17 cellular contexts compared by ENCODE assay signal in the genomic region with DNA sequence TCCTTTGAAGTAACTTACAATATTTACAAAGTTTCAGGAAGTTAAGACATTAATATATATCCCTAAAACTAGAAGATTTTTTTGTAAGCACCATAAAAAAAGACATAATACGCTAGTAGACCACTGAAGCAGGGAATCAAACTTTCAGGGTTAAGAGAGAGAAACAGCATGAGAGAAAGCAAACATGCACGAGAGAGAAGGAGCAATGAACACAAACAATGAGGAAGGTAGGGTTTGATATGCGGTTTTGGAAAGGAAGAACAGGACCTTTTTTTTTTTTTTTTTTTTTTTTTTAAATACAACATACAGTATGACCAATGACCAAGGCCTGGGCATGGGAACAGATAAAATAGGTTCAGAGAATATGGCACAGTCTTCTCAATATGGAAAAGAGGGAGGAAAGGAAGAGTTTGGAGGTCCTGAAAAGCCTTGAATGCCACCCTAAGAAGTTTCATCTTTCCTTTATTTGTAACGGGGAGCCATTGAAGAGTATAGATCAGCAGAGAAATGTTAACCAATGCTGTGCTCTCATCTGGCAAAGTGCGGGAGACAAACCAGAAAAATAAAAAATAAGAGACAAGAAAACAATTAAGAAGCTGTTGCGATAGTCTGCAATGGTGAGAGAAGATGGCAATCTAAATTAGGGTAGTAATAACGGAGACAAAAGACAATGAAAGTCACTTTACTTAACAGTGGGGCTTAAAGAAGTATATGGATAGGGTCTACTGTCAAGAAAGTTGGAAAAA.
A peak's percentile ranks its signal among the peaks of the same experiment; 100 is the strongest.
DNase-seq lines count a peak whose midpoint lies in the region; ATAC-seq and TF ChIP-seq lines count a peak whose summit lies in the region.
"Had no signal": no experiment of that assay in that cellular context is flagged by ENCODE, and none has a peak within 500 bp of the region (broad histone marks: within the 10 kb centered on the region; RNA-seq: fewer than 3 reads in every experiment).

No MANE protein-coding gene starts in this region.

- H3K36me3 ChIP-seq in adipocyte (ENCODE audit: control insufficient read depth, insufficient read depth, low read length, severe bottlenecking) = no peaks in the 10 kb centered on the region
- H3K36me3 ChIP-seq in thymus (ENCODE audit: control insufficient read depth, insufficient read depth) = no peaks in the 10 kb centered on the region
- H3K36me3 ChIP-seq in right atrium auricular region = no peaks in the 10 kb centered on the region
- H3K36me3 ChIP-seq: breast epithelium had no signal

- H3K36me3 Mint-ChIP-seq in activated naive CD4-positive, alpha-beta T cell treated with anti-CD3 and anti-CD28 coated beads for 36 hours (ENCODE audit: low read depth) = peaks cover 4% of the 10 kb centered on the region

- intact Hi-C loops in activated naive CD4-positive, alpha-beta T cell treated with anti-CD3 and anti-CD28 coated beads for 36 hours (cut with micrococcal nuclease) = loop anchor here (2.0 to 5.0 kb wide), 3 partner anchors 38 to 102 kb away; a partner anchor contains a TSS
- intact Hi-C loops in left ventricle myocardium superior (cut with micrococcal nuclease) = no loop called here

- H3K4me3 ChIP-seq in adipocyte (ENCODE audit: low read length) (peak overlapping the region; percentile 30), thymus (ENCODE audit: low read length) (no peak overlapping the region), right atrium auricular region (no peak overlapping the region)
- H3K4me3 ChIP-seq: breast epithelium, psoas muscle, testis had no signal

- 78% methylated on average over 7 of the region's 7 CpGs for WGBS in thymus

- TF ChIP-seq CTCF in right atrium auricular region (IDR thresholded peaks at IDR 0.05) = no peak

- CTCF ChIA-PET in activated naive CD4-positive, alpha-beta T cell treated with anti-CD3 and anti-CD28 coated beads for 36 hours (lab: Charles Lee) = no interaction called here

- peaks cover 27% of the 10 kb centered on the region for H3K4me1 Mint-ChIP-seq in activated naive CD4-positive, alpha-beta T cell treated with anti-CD3 and anti-CD28 coated beads for 36 hours (ENCODE audit: low read depth)

- H3K4me3 Mint-ChIP-seq in activated naive CD4-positive, alpha-beta T cell treated with anti-CD3 and anti-CD28 coated beads for 36 hours = no peak overlapping the region

- H3K4me1 ChIP-seq in adipocyte (ENCODE audit: control insufficient read depth, insufficient read depth, low read length) = peaks cover 17% of the 10 kb centered on the region
- H3K4me1 ChIP-seq in thymus (ENCODE audit: control insufficient read depth, insufficient read depth, low read length) = peaks cover 46% of the 10 kb centered on the region
- no peaks in the 10 kb centered on the region for H3K4me1 ChIP-seq in right atrium auricular region
- H3K4me1 ChIP-seq: breast epithelium, psoas muscle, testis had no signal

- peak overlapping the region; percentile 40 for H3K9ac ChIP-seq in adipocyte (ENCODE audit: low read length)

- H3K27ac Mint-ChIP-seq in activated naive CD4-positive, alpha-beta T cell treated with anti-CD3 and anti-CD28 coated beads for 36 hours = peak overlapping the region; percentile 38

- no peaks in the 10 kb centered on the region for H3K9me3 ChIP-seq in adipocyte (ENCODE audit: control insufficient read depth, low read length)
- no peaks in the 10 kb centered on the region for H3K9me3 ChIP-seq in thymus (ENCODE audit: control insufficient read depth)
- H3K9me3 ChIP-seq in right atrium auricular region = peaks cover 0 to 7% of the 10 kb centered on the region in 2 donors
- H3K9me3 ChIP-seq: breast epithelium, testis had no signal

- H3K27me3 ChIP-seq in adipocyte (replicated peaks; ENCODE audit: control insufficient read depth, insufficient read depth, low read length) (no peaks in the 10 kb centered on the region), thymus (ENCODE audit: control insufficient read depth, insufficient read depth) (no peaks in the 10 kb centered on the region), right atrium auricular region (no peaks in the 10 kb centered on the region)
- H3K27me3 ChIP-seq: breast epithelium, testis had no signal

- H3K27ac ChIP-seq in thymus (ENCODE audit: low read depth) = peak overlapping the region; percentile 65
- peak overlapping the region in 1 of 2 donors; percentile 13 for H3K27ac ChIP-seq in right atrium auricular region
- H3K27ac ChIP-seq: psoas muscle, testis had no signal

- no peak for DNase-seq in activated naive CD4-positive, alpha-beta T cell treated with anti-CD3 and anti-CD28 coated beads for 36 hours
- no peak for DNase-seq in activated naive CD4-positive, alpha-beta T cell treated with anti-CD3 and anti-CD28 coated beads, Interleukin-2, amount 50 U/mL, for 16 hours
- DNase-seq in SIG-M5 (lab: John Stamatoyannopoulos, UW) (peak; percentile 1), adipocyte (ENCODE audit: low read depth) (no peak), right atrium auricular region (ENCODE audit: low spot score) (no peak), left ventricle myocardium superior (no peak)
- DNase-seq: activated naive CD4-positive, alpha-beta T cell treated with Interleukin-2 at 50 U/mL for 16 hours; effector CD8-positive, alpha-beta T cell; Karpas-422; left colon; NCI-H187; NCI-H526 treated with DMSO at 0.1 percent for 48 hours; psoas muscle; testis had no signal

- H3K27me3 Mint-ChIP-seq in activated naive CD4-positive, alpha-beta T cell treated with anti-CD3 and anti-CD28 coated beads for 36 hours (ENCODE audit: low read depth) = no peaks in the 10 kb centered on the region

- ATAC-seq in GM21515 (IDR thresholded peaks at IDR 0.05; ENCODE audit: unreplicated experiment) (no peak), left ventricle myocardium superior (no peak)

- H3K9me3 Mint-ChIP-seq in activated naive CD4-positive, alpha-beta T cell treated with anti-CD3 and anti-CD28 coated beads for 36 hours = no peaks in the 10 kb centered on the region
